23 cellular contexts compared by ENCODE assay signal in the genomic region with DNA sequence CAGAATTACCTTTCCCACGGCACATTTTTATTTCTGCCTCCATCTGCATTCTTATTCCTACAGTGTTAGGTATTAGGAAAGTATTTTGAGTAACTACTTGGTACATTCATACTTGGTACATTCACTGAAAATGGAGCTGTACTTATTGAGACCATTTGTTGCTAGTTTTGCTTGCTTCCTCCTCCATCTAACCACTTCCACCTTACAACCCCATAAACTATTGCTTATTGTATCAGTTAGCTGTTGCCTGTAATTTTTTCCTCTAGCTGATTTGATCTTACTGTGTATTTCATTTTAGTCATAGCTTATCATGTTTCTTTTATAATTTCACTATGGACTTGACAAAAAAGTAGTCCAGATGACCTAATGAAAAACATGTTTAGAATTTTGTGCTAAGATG. TPM values are rescaled to one million over a fixed set of nuclear protein-coding genes. Genes with fewer than 3 reads are reported as not detected.
DNase-seq lines count a peak whose midpoint lies in the region; ATAC-seq and TF ChIP-seq lines count a peak whose summit lies in the region.
"Had no signal": no experiment of that assay in that cellular context is flagged by ENCODE, and none has a peak within 500 bp of the region (broad histone marks: within the 10 kb centered on the region; RNA-seq: fewer than 3 reads in every experiment).

No MANE protein-coding gene starts in this region.

- peak overlapping the region; percentile 42 for H3K27ac Mint-ChIP-seq in activated T-cell treated with anti-CD3 and anti-CD28 coated beads, Interleukin-2, amount 50 U/mL, for 72 hours
- H3K27ac Mint-ChIP-seq in Calu3 (ENCODE audit: unreplicated experiment) (peak overlapping the region; percentile 6), naive B cell (peak overlapping the region in 5 of 6 donors; percentile 1 to 91 (median 28))
- H3K27ac Mint-ChIP-seq: type B pancreatic cell had no signal

- no peaks in the 10 kb centered on the region for H3K4me1 Mint-ChIP-seq in activated T-cell treated with anti-CD3 and anti-CD28 coated beads, Interleukin-2, amount 50 U/mL, for 72 hours (ENCODE audit: low read depth)
- H3K4me1 Mint-ChIP-seq in Calu3 (ENCODE audit: low read depth, unreplicated experiment) (no peaks in the 10 kb centered on the region), naive B cell (peaks cover 4 to 7% (median 6%) of the 10 kb centered on the region in 3 donors)

- intact Hi-C loops in Calu3 (cut with micrococcal nuclease; ENCODE audit: unreplicated experiment): no loop called here

- CTCF ChIA-PET in Calu3 (lab: Charles Lee): no interaction called here

- in situ Hi-C loops in G401 (cut with HindIII; ENCODE audit: low sequenced_read_pairs): no loop called here

- BruUV-seq in Calu3 (replicated peaks; lab: Mats Ljungman, UMichigan): no TSS peak

- TF ChIP-seq CTCF in Calu3 (IDR thresholded peaks at IDR 0.05; ENCODE audit: unreplicated experiment): no peak

- ATAC-seq in activated T-cell treated with anti-CD3 and anti-CD28 coated beads, Interleukin-2, amount 50 U/mL, for 72 hours (replicated peaks in 1 of 2): no peak
- no peak for ATAC-seq in naive B cell (ENCODE audit: low read depth in 2 of 2)
- ATAC-seq: heart right ventricle, HepG2, lower lobe of right lung, mucosa of descending colon had no signal

- DNase-seq in activated T-cell treated with anti-CD3 and anti-CD28 coated beads, Interleukin-2, amount 50 U/mL, for 72 hours: no peak
- no peak for DNase-seq in activated T-cell treated with anti-CD3 and anti-CD28 coated beads, Interleukin-2, amount 50 U/mL, for 48 hours
- no peak for DNase-seq in Calu3
- DNase-seq in NOMO-1 treated with DMSO at 0.1 percent for 48 hours (lab: John Stamatoyannopoulos, UW; ENCODE audit: unreplicated experiment): peak; percentile 26
- no peak for DNase-seq in naive B cell
- DNase-seq in DMS114 treated with DMSO at 0.1 percent for 48 hours (lab: John Stamatoyannopoulos, UW; ENCODE audit: unreplicated experiment): no peak
- no peak for DNase-seq in G401 (ENCODE audit: low spot score)
- DNase-seq: activated naive CD4-positive, alpha-beta T cell treated with anti-CD3 and anti-CD28 coated beads, Interleukin-2, amount 50 U/mL, for 16 hours; anterior cingulate cortex; C1 segment of cervical spinal cord; heart right ventricle; kidney; lower lobe of right lung; mucosa of descending colon; NCI-H1092; NCI-H1694; NCI-H82; ovary; SJCRH30; stimulated activated CD4-positive, alpha-beta T cell treated with anti-CD3 and anti-CD28 coated beads, Interleukin-4, amount 100 ng/mL, for 24 hours; substantia nigra had no signal

- H3K4me3 Mint-ChIP-seq in activated T-cell treated with anti-CD3 and anti-CD28 coated beads, Interleukin-2, amount 50 U/mL, for 72 hours: no peak overlapping the region
- no peak overlapping the region for H3K4me3 Mint-ChIP-seq in Calu3 (ENCODE audit: low read depth, unreplicated experiment)
- no peak overlapping the region for H3K4me3 Mint-ChIP-seq in naive B cell
- H3K4me3 Mint-ChIP-seq: type B pancreatic cell had no signal

- peaks cover 0 to 15% of the 10 kb centered on the region in 2 donors for H3K36me3 Mint-ChIP-seq in activated T-cell treated with anti-CD3 and anti-CD28 coated beads, Interleukin-2, amount 50 U/mL, for 72 hours (ENCODE audit: insufficient read depth in 2 of 2)
- H3K36me3 Mint-ChIP-seq in Calu3 (ENCODE audit: insufficient read depth, unreplicated experiment) (peaks cover 42% of the 10 kb centered on the region), naive B cell (peaks cover 9 to 14% of the 10 kb centered on the region in 2 donors)

- H3K27me3 Mint-ChIP-seq in activated T-cell treated with anti-CD3 and anti-CD28 coated beads, Interleukin-2, amount 50 U/mL, for 72 hours (ENCODE audit: low read depth): no peaks in the 10 kb centered on the region
- H3K27me3 Mint-ChIP-seq in Calu3 (ENCODE audit: unreplicated experiment): no peaks in the 10 kb centered on the region
- no peaks in the 10 kb centered on the region for H3K27me3 Mint-ChIP-seq in naive B cell
- H3K27me3 Mint-ChIP-seq: type B pancreatic cell had no signal

- H3K9me3 Mint-ChIP-seq in activated T-cell treated with anti-CD3 and anti-CD28 coated beads, Interleukin-2, amount 50 U/mL, for 72 hours: no peaks in the 10 kb centered on the region
- H3K9me3 Mint-ChIP-seq in Calu3 (ENCODE audit: low read depth, unreplicated experiment): no peaks in the 10 kb centered on the region
- H3K9me3 Mint-ChIP-seq in naive B cell: no peaks in the 10 kb centered on the region
- H3K9me3 Mint-ChIP-seq: type B pancreatic cell had no signal

RNA-seq across cellular contexts. Expression of gene AFTPH, which starts 50.7 kb away (rescaled TPM):
- total RNA-seq in activated T-cell treated with anti-CD3 and anti-CD28 coated beads, Interleukin-2, amount 50 U/mL, for 72 hours: 10 to 100 TPM; 47.1 to 48.2 TPM
- total RNA-seq in Calu3 (2022): 42.2 and 47.1 TPM in 2 replicates
- 10 to 100 TPM; 48.2 to 77.9 (median 57.2) TPM for polyA plus RNA-seq in naive B cell (ENCODE audit: low read depth in 6 of 6)
- 11.6 and 15.8 TPM in 2 replicates for total RNA-seq in G401 (2014; rRNA removed; shearing (Covaris generic))
